In the genomic region with DNA sequence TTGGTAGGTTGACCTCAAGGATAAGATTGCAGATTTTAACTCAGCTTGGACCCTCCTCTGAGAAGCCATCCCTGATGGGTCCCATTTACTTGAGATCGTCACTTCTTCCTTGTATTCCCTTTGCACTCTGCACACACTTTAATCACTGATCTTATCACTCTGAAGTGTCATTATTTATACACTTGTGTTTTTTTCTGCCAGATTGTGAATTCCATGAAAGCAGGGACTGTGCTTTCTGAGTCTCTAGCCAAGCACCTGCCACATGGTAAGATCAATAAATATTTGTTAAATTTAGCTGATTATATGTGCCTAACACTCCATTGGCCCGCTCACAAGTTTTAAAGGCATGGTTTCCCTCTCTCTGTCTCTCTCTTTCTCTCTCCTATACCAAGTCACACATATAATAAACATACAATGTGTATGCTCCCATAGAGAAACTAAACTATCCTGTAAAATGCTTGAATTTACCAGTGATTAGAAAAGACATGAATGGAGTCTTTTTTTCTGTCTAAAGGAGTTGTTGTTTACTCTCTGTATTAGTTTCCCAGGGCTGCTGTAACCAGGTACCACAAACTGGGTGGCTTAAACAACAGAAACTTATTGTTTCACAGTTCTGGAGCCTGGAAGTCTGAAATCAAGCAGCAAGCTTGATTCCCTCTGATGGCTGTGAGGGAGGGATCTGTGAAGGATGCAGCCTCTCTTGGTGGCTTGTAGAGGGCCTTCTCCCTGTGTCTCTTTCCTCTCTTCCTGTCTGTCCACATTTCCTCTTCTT, we compare ENCODE assay signal across 19 cellular contexts.
"Had no signal": no experiment of that assay in that cellular context is flagged by ENCODE, and none has a peak within 500 bp of the region (broad histone marks: within the 10 kb centered on the region; RNA-seq: fewer than 3 reads in every experiment).

No MANE protein-coding gene starts in this region.

- H3K27ac ChIP-seq: gastroesophageal sphincter, neural progenitor cell, testis, upper lobe of left lung had no signal

- H3K27me3 ChIP-seq: gastroesophageal sphincter, neural progenitor cell, testis, upper lobe of left lung had no signal

- FAIRE-seq: colon had no signal

- H2AFZ ChIP-seq: neural progenitor cell had no signal

- H3K4me3 ChIP-seq: gastroesophageal sphincter, neural progenitor cell, smooth muscle cell, testis, upper lobe of left lung had no signal

- H3K9me3 ChIP-seq: gastroesophageal sphincter, testis, upper lobe of left lung had no signal

- ATAC-seq: activated CD8-positive, alpha-beta T cell treated with anti-CD3 and anti-CD28 coated beads, Interleukin-2, amount 10 ng/mL, durations not matched to agents 7 days and 5 days; activated T-cell treated with anti-CD3 and anti-CD28 coated beads, Interleukin-2, amount 50 U/mL, for 4 hours; gastroesophageal sphincter; naive thymus-derived CD4-positive, alpha-beta T cell; sciatic nerve; stimulated activated effector memory CD8-positive, alpha-beta T cell treated with anti-CD3 and anti-CD28 coated beads, Interleukin-12 subunit alpha, Interleukin-12 subunit beta, amount 100 ng/mL, for 72 hours had no signal

- H3K4me1 ChIP-seq: gastroesophageal sphincter, neural progenitor cell, upper lobe of left lung had no signal

- H3K4me1 Mint-ChIP-seq: activated CD4-positive, alpha-beta T cell treated with anti-CD3 and anti-CD28 coated beads, Interleukin-2, amount 10 ng/mL, durations not matched to agents 24 days and 14 days; immature natural killer cell; naive thymus-derived CD4-positive, alpha-beta T cell; stimulated activated effector memory CD8-positive, alpha-beta T cell treated with anti-CD3 and anti-CD28 coated beads, Interleukin-12 subunit alpha, Interleukin-12 subunit beta, amount 100 ng/mL, for 72 hours had no signal

- DNase-seq: activated CD4-positive, alpha-beta T cell treated with anti-CD3 and anti-CD28 coated beads, Interleukin-2, amount 10 ng/mL, durations not matched to agents 24 days and 14 days; activated CD8-positive, alpha-beta T cell treated with anti-CD3 and anti-CD28 coated beads, Interleukin-2, amount 10 ng/mL, durations not matched to agents 7 days and 5 days; activated naive CD4-positive, alpha-beta T cell treated with anti-CD3 and anti-CD28 coated beads for 36 hours; activated T-cell treated with anti-CD3 and anti-CD28 coated beads, Interleukin-2, amount 50 U/mL, for 4 hours; central memory CD4-positive, alpha-beta T cell; immature natural killer cell; mesendoderm; naive thymus-derived CD4-positive, alpha-beta T cell; stimulated activated CD4-positive, alpha-beta T cell treated with anti-CD3 and anti-CD28 coated beads, Interleukin-4, amount 100 ng/mL, for 24 hours; T1000; testis; upper lobe of left lung had no signal

- H3K36me3 ChIP-seq: gastroesophageal sphincter, neural progenitor cell, upper lobe of left lung had no signal

- H3K27me3 Mint-ChIP-seq: naive thymus-derived CD4-positive, alpha-beta T cell had no signal

- H3K36me3 Mint-ChIP-seq: brain; immature natural killer cell; naive thymus-derived CD4-positive, alpha-beta T cell; neural progenitor cell; stimulated activated effector memory CD8-positive, alpha-beta T cell treated with anti-CD3 and anti-CD28 coated beads, Interleukin-12 subunit alpha, Interleukin-12 subunit beta, amount 100 ng/mL, for 72 hours had no signal

- H3K9me3 Mint-ChIP-seq: activated CD4-positive, alpha-beta T cell treated with anti-CD3 and anti-CD28 coated beads, Interleukin-2, amount 10 ng/mL, durations not matched to agents 24 days and 14 days; activated naive CD4-positive, alpha-beta T cell treated with anti-CD3 and anti-CD28 coated beads for 36 hours; activated T-cell treated with anti-CD3 and anti-CD28 coated beads, Interleukin-2, amount 50 U/mL, for 4 hours; brain; immature natural killer cell; naive thymus-derived CD4-positive, alpha-beta T cell; stimulated activated effector memory CD8-positive, alpha-beta T cell treated with anti-CD3 and anti-CD28 coated beads, Interleukin-12 subunit alpha, Interleukin-12 subunit beta, amount 100 ng/mL, for 72 hours had no signal

- H3K27ac Mint-ChIP-seq: activated CD4-positive, alpha-beta T cell treated with anti-CD3 and anti-CD28 coated beads, Interleukin-2, amount 10 ng/mL, durations not matched to agents 24 days and 14 days; activated CD8-positive, alpha-beta T cell treated with anti-CD3 and anti-CD28 coated beads, Interleukin-2, amount 10 ng/mL, durations not matched to agents 7 days and 5 days; activated naive CD4-positive, alpha-beta T cell treated with anti-CD3 and anti-CD28 coated beads for 36 hours; immature natural killer cell; naive thymus-derived CD4-positive, alpha-beta T cell; neural progenitor cell; stimulated activated effector memory CD8-positive, alpha-beta T cell treated with anti-CD3 and anti-CD28 coated beads, Interleukin-12 subunit alpha, Interleukin-12 subunit beta, amount 100 ng/mL, for 72 hours had no signal

- H3K4me2 ChIP-seq: neural progenitor cell, smooth muscle cell had no signal

- H3K9ac ChIP-seq: neural progenitor cell had no signal

- H3K4me3 Mint-ChIP-seq: activated CD4-positive, alpha-beta T cell treated with anti-CD3 and anti-CD28 coated beads, Interleukin-2, amount 10 ng/mL, durations not matched to agents 24 days and 14 days; activated CD8-positive, alpha-beta T cell treated with anti-CD3 and anti-CD28 coated beads, Interleukin-2, amount 10 ng/mL, durations not matched to agents 7 days and 5 days; activated naive CD4-positive, alpha-beta T cell treated with anti-CD3 and anti-CD28 coated beads for 36 hours; activated T-cell treated with anti-CD3 and anti-CD28 coated beads, Interleukin-2, amount 50 U/mL, for 4 hours; brain; immature natural killer cell; naive thymus-derived CD4-positive, alpha-beta T cell; neural progenitor cell; stimulated activated effector memory CD8-positive, alpha-beta T cell treated with anti-CD3 and anti-CD28 coated beads, Interleukin-12 subunit alpha, Interleukin-12 subunit beta, amount 100 ng/mL, for 72 hours had no signal
